In genomic region chr1:245108251-245108650, GRCh38 we compare ENCODE assay signal across 30 cellular contexts. TPM values are rescaled to one million over a fixed set of nuclear protein-coding genes. Genes with fewer than 3 reads are reported as not detected.
DNase-seq lines count a peak whose midpoint lies in the region; ATAC-seq, FAIRE-seq and TF ChIP-seq lines count a peak whose summit lies in the region.
"Had no signal": no experiment of that assay in that cellular context is flagged by ENCODE, and none has a peak within 500 bp of the region (broad histone marks: within the 10 kb centered on the region; RNA-seq: fewer than 3 reads in every experiment).

No MANE protein-coding gene starts in this region.

- no peak overlapping the region for H2AFZ ChIP-seq in H1 (ENCODE audit: low read length)

- H3K27ac ChIP-seq in H1 (ENCODE audit: low read depth, low read length) (no peak overlapping the region), sigmoid colon (no peak overlapping the region)
- H3K27ac ChIP-seq: KMS-11, RWPE1 had no signal

- ATAC-seq in HG03039 (IDR thresholded peaks at IDR 0.05; ENCODE audit: unreplicated experiment) (no peak), GM19324 (IDR thresholded peaks at IDR 0.05; ENCODE audit: low FRiP score, unreplicated experiment) (no peak)
- no peak for ATAC-seq in stimulated activated effector memory CD8-positive, alpha-beta T cell treated with anti-CD3 and anti-CD28 coated beads, Interleukin-12 subunit alpha, Interleukin-12 subunit beta, amount 100 ng/mL, for 72 hours
- ATAC-seq: GM12878 had no signal

- DNase-seq in H1 (ENCODE audit: low read depth in 1 of 2, low spot score in 2 of 2) (no peak), foreskin melanocyte (peak; percentile 72), nephron progenitor cell (no peak), sigmoid colon (peak; percentile 1)
- DNase-seq in stimulated activated effector memory CD8-positive, alpha-beta T cell treated with anti-CD3 and anti-CD28 coated beads, Interleukin-12 subunit alpha, Interleukin-12 subunit beta, amount 100 ng/mL, for 72 hours (ENCODE audit: low spot score in 2 of 2) = no peak
- DNase-seq in activated naive CD4-positive, alpha-beta T cell (lab: John Stamatoyannopoulos, UW) = no peak
- DNase-seq: C1 segment of cervical spinal cord; CD4-positive, alpha-beta memory T cell; DMS 273 treated with DMSO at 0.1 percent for 48 hours; DMS79; EL; GDM1; GOT3; HCEC 1CT; MM.1S; NCI-H1417; NCI-H1694; NCI-H2081; NCI-H226; NCI-H510A; NCI-H69; SHP77 treated with DMSO at 0.1 percent for 48 hours had no signal

- H3K79me2 ChIP-seq in H1 (ENCODE audit: control insufficient read depth in 1 of 2, insufficient read depth in 2 of 2, low read length in 2 of 2) = no peaks in the 10 kb centered on the region

- H3K4ac ChIP-seq in H1 (replicated peaks; ENCODE audit: insufficient read length, low read depth, low read length) = no peak overlapping the region

- H3K9me3 ChIP-seq in H1 (ENCODE audit: insufficient read depth in 2 of 2, low read depth in 1 of 2, low read length in 1 of 2) (no peaks in the 10 kb centered on the region), sigmoid colon (no peaks in the 10 kb centered on the region)

- TF ChIP-seq CTCF in H1 (IDR thresholded peaks at IDR 0.05; ENCODE audit: control extremely low read depth in 1 of 3, insufficient read depth in 1 of 3, low read depth in 1 of 3, low read length in 3 of 3) (no peak), nephron progenitor cell (IDR thresholded peaks at IDR 0.05) (no peak), sigmoid colon (IDR thresholded peaks at IDR 0.05) (no peak)

- intact Hi-C loops in sigmoid colon (cut with DNase I) = no loop called here

- H4K20me1 ChIP-seq in H1 (replicated peaks in 1 of 2; ENCODE audit: control insufficient read depth in 1 of 2, insufficient read depth in 2 of 2, low read length in 2 of 2) = peaks cover 0 to 1% of the 10 kb centered on the region in 2 experiments

- CTCF ChIA-PET in H1 (lab: Charles Lee; ENCODE audit: partially characterized antibody) = interaction anchor here (0.7 to 3.1 kb wide), 8 partner anchors 9 to 48 kb away, joined by 3 to 9 read pairs (median 4); no protein-coding TSS in a partner anchor

- H4K5ac ChIP-seq in H1 (ENCODE audit: insufficient read length, low read depth, low read length) = no peak overlapping the region

- peaks cover 18% of the 10 kb centered on the region for H3K9me3 Mint-ChIP-seq in nephron progenitor cell
- H3K9me3 Mint-ChIP-seq in stimulated activated effector memory CD8-positive, alpha-beta T cell treated with anti-CD3 and anti-CD28 coated beads, Interleukin-12 subunit alpha, Interleukin-12 subunit beta, amount 100 ng/mL, for 72 hours = no peaks in the 10 kb centered on the region
- H3K9me3 Mint-ChIP-seq: IgD-negative memory B cell had no signal

- peaks cover 19% of the 10 kb centered on the region for H3K36me3 Mint-ChIP-seq in nephron progenitor cell (ENCODE audit: low read depth)
- H3K36me3 Mint-ChIP-seq in stimulated activated effector memory CD8-positive, alpha-beta T cell treated with anti-CD3 and anti-CD28 coated beads, Interleukin-12 subunit alpha, Interleukin-12 subunit beta, amount 100 ng/mL, for 72 hours = no peaks in the 10 kb centered on the region
- H3K36me3 Mint-ChIP-seq: CD4-positive, alpha-beta memory T cell; IgD-negative memory B cell had no signal

- H3K23ac ChIP-seq in H1 (ENCODE audit: insufficient read length) = no peak overlapping the region

- 78% methylated on average over 4 of the region's 4 CpGs; no CpG with 5 or more reads in 1 of the 2 experiments for WGBS in H1 (ENCODE audit: extremely low coverage in 1 of 2, insufficient coverage in 1 of 2, insufficient read length in 1 of 2, insufficient replicate concordance in 2 of 2, low coverage in 1 of 2, low lambda C conversion rate in 2 of 2, missing lambda C conversion rate in 1 of 2), 2 experiments
- 80 to 85% methylated on average over 4 of the region's 4 CpGs for WGBS in sigmoid colon, 2 donors

- no peak overlapping the region for H3K56ac ChIP-seq in H1 (replicated peaks; ENCODE audit: insufficient read length, low read depth, low read length)

- no peak overlapping the region for H4K8ac ChIP-seq in H1 (ENCODE audit: extremely low read depth, insufficient read depth, low read length)

- TF ChIP-seq RAD21 in H1 (IDR thresholded peaks at IDR 0.05 in 1 of 2, conservative IDR thresholded peaks at IDR 0.05 in 1 of 2; ENCODE audit: low read depth in 2 of 2, low read length in 2 of 2) = no peak

- POLR2A ChIA-PET in H1 (lab: Charles Lee; ENCODE audit: partially characterized antibody) = no interaction called here

- no peaks in the 10 kb centered on the region for H3K36me3 ChIP-seq in H1 (ENCODE audit: control insufficient read depth in 2 of 4, insufficient read depth in 4 of 4, low read length in 3 of 4)
- no peaks in the 10 kb centered on the region for H3K36me3 ChIP-seq in sigmoid colon

- no peak overlapping the region for H2BK120ac ChIP-seq in H1 (replicated peaks; ENCODE audit: low read depth, low read length)

- peaks cover 47% of the 10 kb centered on the region for H3K4me1 Mint-ChIP-seq in nephron progenitor cell
- H3K4me1 Mint-ChIP-seq in stimulated activated effector memory CD8-positive, alpha-beta T cell treated with anti-CD3 and anti-CD28 coated beads, Interleukin-12 subunit alpha, Interleukin-12 subunit beta, amount 100 ng/mL, for 72 hours = no peaks in the 10 kb centered on the region
- H3K4me1 Mint-ChIP-seq: CD4-positive, alpha-beta memory T cell; IgD-negative memory B cell had no signal

- H3K27me3 ChIP-seq in H1 (replicated peaks in 1 of 4; ENCODE audit: control insufficient read depth in 3 of 4, extremely low read depth in 1 of 4, insufficient read depth in 3 of 4, low read length in 3 of 4) = no peaks in the 10 kb centered on the region
- no peaks in the 10 kb centered on the region for H3K27me3 ChIP-seq in sigmoid colon

- TF ChIP-seq EP300 in H1 (IDR thresholded peaks at IDR 0.05; ENCODE audit: borderline replicate concordance in 1 of 2, low read depth in 2 of 2, low read length in 2 of 2) (no peak), sigmoid colon (IDR thresholded peaks at IDR 0.05) (no peak)

- H4K91ac ChIP-seq in H1 (replicated peaks; ENCODE audit: insufficient read length, low read length) = no peak overlapping the region

- no peak overlapping the region for H2AK5ac ChIP-seq in H1 (ENCODE audit: low read depth, low read length)

- H3K4me2 ChIP-seq in H1 (ENCODE audit: insufficient read depth in 1 of 2, low read depth in 2 of 2, low read length in 2 of 2) = no peak overlapping the region
- H3K4me2 ChIP-seq: KMS-11 had no signal

- no peak overlapping the region for H2BK5ac ChIP-seq in H1 (ENCODE audit: low read depth, low read length)

- 0 out of 2 replicates have a peak overlapping the region, but pooled peaks have one; percentile 27 for H2BK12ac ChIP-seq in H1 (ENCODE audit: low read depth, low read length)

- H3K4me3 ChIP-seq in H1 (ENCODE audit: extremely low read depth in 1 of 4, insufficient read depth in 2 of 4, low read depth in 3 of 4, low read length in 4 of 4) = no peak overlapping the region
- no peak overlapping the region for H3K4me3 ChIP-seq in sigmoid colon
- H3K4me3 ChIP-seq: GM12878 had no signal

- H3K79me1 ChIP-seq in H1 (ENCODE audit: low read depth, low read length) = no peaks in the 10 kb centered on the region

- TF ChIP-seq POLR2A in H1 (IDR thresholded peaks at IDR 0.05; ENCODE audit: control extremely low read depth in 1 of 2, low read depth in 2 of 2, low read length in 2 of 2) (no peak), sigmoid colon (IDR thresholded peaks at IDR 0.05) (no peak)

- H3K4me1 ChIP-seq in H1 (replicated peaks in 1 of 4; ENCODE audit: control insufficient read depth in 3 of 4, insufficient read depth in 4 of 4, low read length in 3 of 4) (peaks cover 0 to 3% (median under 1%) of the 10 kb centered on the region in 4 experiments; a peak in 2 of 7 replicates), sigmoid colon (no peaks in the 10 kb centered on the region)

- H3K18ac ChIP-seq in H1 (ENCODE audit: extremely low read depth, low read length) = no peak overlapping the region

- no peak for FAIRE-seq in H1 (lab: Jason Lieb, UNC)
- FAIRE-seq: GM12878 had no signal

- H3K27ac Mint-ChIP-seq in nephron progenitor cell = peak overlapping the region; percentile 1
- no peak overlapping the region for H3K27ac Mint-ChIP-seq in stimulated activated effector memory CD8-positive, alpha-beta T cell treated with anti-CD3 and anti-CD28 coated beads, Interleukin-12 subunit alpha, Interleukin-12 subunit beta, amount 100 ng/mL, for 72 hours

- no peak overlapping the region for H3K4me3 Mint-ChIP-seq in nephron progenitor cell
- no peak overlapping the region for H3K4me3 Mint-ChIP-seq in stimulated activated effector memory CD8-positive, alpha-beta T cell treated with anti-CD3 and anti-CD28 coated beads, Interleukin-12 subunit alpha, Interleukin-12 subunit beta, amount 100 ng/mL, for 72 hours
- H3K4me3 Mint-ChIP-seq: CD4-positive, alpha-beta memory T cell; IgD-negative memory B cell had no signal

- H3K27me3 Mint-ChIP-seq in nephron progenitor cell (ENCODE audit: low read depth, poor library complexity) = peaks cover 8% of the 10 kb centered on the region

- no peak overlapping the region for H2BK15ac ChIP-seq in H1 (ENCODE audit: low read length)

- no peak overlapping the region for H3K14ac ChIP-seq in H1 (ENCODE audit: insufficient read length)

- no peaks in the 10 kb centered on the region for H3K23me2 ChIP-seq in H1 (ENCODE audit: low read depth, low read length)

- no peak overlapping the region for H3K9ac ChIP-seq in H1 (replicated peaks in 1 of 4; ENCODE audit: extremely low read depth in 1 of 4, low read depth in 3 of 4, low read length in 3 of 4)
- H3K9ac ChIP-seq: KMS-11 had no signal

- no peak overlapping the region for H2BK20ac ChIP-seq in H1 (ENCODE audit: low read length)

TF ChIP-seq in H1, 55 proteins besides CTCF, POLR2A, EP300 and RAD21 (continues in another document):
- TF ChIP-seq MAX (IDR thresholded peaks at IDR 0.05) (no peak), ASH2L (IDR thresholded peaks at IDR 0.05; ENCODE audit: low read length) (no peak), SIN3A (conservative IDR thresholded peaks at IDR 0.05 in 1 of 2, IDR thresholded peaks at IDR 0.05 in 1 of 2; ENCODE audit: low read depth in 1 of 2, low read length in 2 of 2) (no peak)

RNA-seq across cellular contexts. Expression of gene KIF26B, which starts 46.5 kb away (rescaled TPM):
- total RNA-seq in H1 (2021; fragmentation: NEBNext Ultra II Directional; extraction: Animal tissue kit (Norgen Biotek cat#: 25700)) = 0.19 and 0.28 TPM in 2 replicates
- polyA plus RNA-seq in H1 (2011; rRNA removed) (0.06 and 0.11 TPM in 2 replicates), sigmoid colon (under 1 TPM in 2 of 3 donors, not detected in 1; under 0.01 to 0.41 TPM)
- 0.12 TPM for polyA plus RNA-seq in H1 (2011; cell fraction: cytosol; rRNA removed)
- 0.14 TPM for polyA plus RNA-seq in H1 (2011; cell fraction: nucleus; rRNA removed)
- 0.10 to 0.27 TPM (median 0.18 TPM) in 4 replicates for polyA plus RNA-seq in H1 (2012, experiment 1 of 2)
- polyA plus RNA-seq in H1 (2012, experiment 2 of 2) = 0.14 TPM
- polyA plus RNA-seq in H1 (2013, experiment 1 of 2) = 0.06 TPM
- 0.11 TPM for polyA plus RNA-seq in H1 (2013, experiment 2 of 2)
- polyA minus RNA-seq in H1 (2011; rRNA and poly(A)+ RNA removed) = 0.12 and 0.19 TPM in 2 replicates
- polyA minus RNA-seq in H1 (2011; cell fraction: cytosol; rRNA and poly(A)+ RNA removed) = 0.15 TPM
- 1.5 TPM for polyA minus RNA-seq in H1 (2011; cell fraction: nucleus; rRNA and poly(A)+ RNA removed)
- total RNA-seq in sigmoid colon = 1 to 10 TPM; 1.1 to 5.5 (median 2.1) TPM
- total RNA-seq: A673; CD4-positive, alpha-beta memory T cell; OCI-LY7 had no signal

Comparison
In these comparisons a context has a peak if more than half of its experiments do, and no peak if none do; other contexts are left out.
1. DNase-seq: peak in foreskin melanocyte (single experiment) and sigmoid colon (single experiment); none in H1 (0 of 2), nephron progenitor cell (single experiment), stimulated activated effector memory CD8-positive, alpha-beta T cell treated with anti-CD3 and anti-CD28 coated beads, Interleukin-12 subunit alpha, Interleukin-12 subunit beta, amount 100 ng/mL, for 72 hours (0 of 2) and activated naive CD4-positive, alpha-beta T cell (0 of 4).